In genomic region chr16:23924138-23924537, GRCh38 we compare ENCODE assay signal across 19 cellular contexts.
DNase-seq lines count a peak whose midpoint lies in the region; ATAC-seq and TF ChIP-seq lines count a peak whose summit lies in the region.
"Had no signal": no experiment of that assay in that cellular context is flagged by ENCODE, and none has a peak within 500 bp of the region (broad histone marks: within the 10 kb centered on the region; RNA-seq: fewer than 3 reads in every experiment).

No MANE protein-coding gene starts in this region.

- H3K36me3 ChIP-seq in naive thymus-derived CD4-positive, alpha-beta T cell (ENCODE audit: control insufficient read depth in 2 of 3, insufficient read depth in 3 of 3, low read length in 3 of 3): peaks cover 0 to 3% (median 0%) of the 10 kb centered on the region in 3 experiments
- H3K36me3 ChIP-seq in mucosa of descending colon (ENCODE audit: low read depth): no peaks in the 10 kb centered on the region
- H3K36me3 ChIP-seq: brain microvascular endothelial cell, right atrium auricular region had no signal

- CTCF ChIA-PET in activated CD4-positive, alpha-beta T cell treated with anti-CD3 and anti-CD28 coated beads for 36 hours (lab: Charles Lee): interaction anchor here (1.5 kb wide), 1 partner anchor 10 kb away, joined by 6 read pairs; no protein-coding TSS in a partner anchor
- CTCF ChIA-PET in naive thymus-derived CD4-positive, alpha-beta T cell (lab: Charles Lee): no interaction called here

- H3K36me3 Mint-ChIP-seq in activated CD4-positive, alpha-beta T cell treated with anti-CD3 and anti-CD28 coated beads for 36 hours (ENCODE audit: low read depth): peaks cover 31% of the 10 kb centered on the region
- H3K36me3 Mint-ChIP-seq in naive thymus-derived CD4-positive, alpha-beta T cell: peaks cover 0 to 42% (median 22%) of the 10 kb centered on the region in 5 donors

- no peaks in the 10 kb centered on the region for H3K27me3 Mint-ChIP-seq in activated CD4-positive, alpha-beta T cell treated with anti-CD3 and anti-CD28 coated beads for 36 hours
- H3K27me3 Mint-ChIP-seq in naive thymus-derived CD4-positive, alpha-beta T cell: no peaks in the 10 kb centered on the region
- H3K27me3 Mint-ChIP-seq: activated CD4-positive, alpha-beta T cell treated with anti-CD3 and anti-CD28 coated beads, Interleukin-2, amount 10 ng/mL, durations not matched to agents 24 days and 14 days; naive thymus-derived CD8-positive, alpha-beta T cell had no signal

- POLR2A ChIA-PET in activated CD4-positive, alpha-beta T cell treated with anti-CD3 and anti-CD28 coated beads for 36 hours (lab: Charles Lee): no interaction called here
- POLR2A ChIA-PET in naive thymus-derived CD4-positive, alpha-beta T cell (lab: Charles Lee): no interaction called here

- H3K27ac Mint-ChIP-seq in activated CD4-positive, alpha-beta T cell treated with anti-CD3 and anti-CD28 coated beads for 36 hours: peak overlapping the region; percentile 40
- H3K27ac Mint-ChIP-seq in naive thymus-derived CD4-positive, alpha-beta T cell: no peak overlapping the region
- H3K27ac Mint-ChIP-seq: activated CD4-positive, alpha-beta T cell treated with anti-CD3 and anti-CD28 coated beads, Interleukin-2, amount 10 ng/mL, durations not matched to agents 24 days and 14 days had no signal

- H3K27me3 ChIP-seq in naive thymus-derived CD4-positive, alpha-beta T cell (ENCODE audit: control insufficient read depth in 2 of 2, insufficient read depth in 2 of 2, low read length in 2 of 2): no peaks in the 10 kb centered on the region
- H3K27me3 ChIP-seq: brain microvascular endothelial cell, right atrium auricular region had no signal

- peaks cover 7% of the 10 kb centered on the region for H3K9me3 Mint-ChIP-seq in activated CD4-positive, alpha-beta T cell treated with anti-CD3 and anti-CD28 coated beads for 36 hours (ENCODE audit: low read depth)
- peaks cover 0 to 4% (median 0%) of the 10 kb centered on the region in 11 donors for H3K9me3 Mint-ChIP-seq in naive thymus-derived CD4-positive, alpha-beta T cell

- H3K9me3 ChIP-seq in naive thymus-derived CD4-positive, alpha-beta T cell (ENCODE audit: control insufficient read depth in 2 of 3, low read length in 3 of 3): no peaks in the 10 kb centered on the region
- no peaks in the 10 kb centered on the region for H3K9me3 ChIP-seq in mucosa of descending colon
- H3K9me3 ChIP-seq: right atrium auricular region had no signal

- no peak overlapping the region for H3K4me3 Mint-ChIP-seq in activated CD4-positive, alpha-beta T cell treated with anti-CD3 and anti-CD28 coated beads for 36 hours
- no peak overlapping the region for H3K4me3 Mint-ChIP-seq in naive thymus-derived CD4-positive, alpha-beta T cell
- H3K4me3 Mint-ChIP-seq: activated CD4-positive, alpha-beta T cell treated with anti-CD3 and anti-CD28 coated beads, Interleukin-2, amount 10 ng/mL, durations not matched to agents 24 days and 14 days; naive thymus-derived CD8-positive, alpha-beta T cell had no signal

- no peak overlapping the region for H3K4me3 ChIP-seq in naive thymus-derived CD4-positive, alpha-beta T cell (ENCODE audit: low read length)
- H3K4me3 ChIP-seq in mucosa of descending colon: no peak overlapping the region
- H3K4me3 ChIP-seq: right atrium auricular region had no signal

- peaks cover 58% of the 10 kb centered on the region for H3K4me1 Mint-ChIP-seq in activated CD4-positive, alpha-beta T cell treated with anti-CD3 and anti-CD28 coated beads for 36 hours
- H3K4me1 Mint-ChIP-seq in naive thymus-derived CD4-positive, alpha-beta T cell: peaks cover 21 to 60% (median 51%) of the 10 kb centered on the region in 7 donors

- H3K4me1 ChIP-seq in naive thymus-derived CD4-positive, alpha-beta T cell (ENCODE audit: control insufficient read depth in 2 of 2, insufficient read depth in 2 of 2, low read length in 2 of 2): peaks cover 0 to 7% of the 10 kb centered on the region in 2 donors
- no peaks in the 10 kb centered on the region for H3K4me1 ChIP-seq in mucosa of descending colon (ENCODE audit: low read depth)
- H3K4me1 ChIP-seq: right atrium auricular region had no signal

- no peak overlapping the region for H3K27ac ChIP-seq in naive thymus-derived CD4-positive, alpha-beta T cell (ENCODE audit: low read depth, low read length)
- H3K27ac ChIP-seq: brain microvascular endothelial cell, right atrium auricular region had no signal

- TF ChIP-seq CTCF in mucosa of descending colon (IDR thresholded peaks at IDR 0.05): no peak

- intact Hi-C loops in activated CD4-positive, alpha-beta T cell treated with anti-CD3 and anti-CD28 coated beads for 36 hours (cut with DNase I, micrococcal nuclease): loop anchor here in 1 of 2 experiments (5.0 kb wide), 1 partner anchor 73 kb away; no protein-coding TSS in a partner anchor
- intact Hi-C loops in naive thymus-derived CD4-positive, alpha-beta T cell (cut with micrococcal nuclease): no loop called here
- intact Hi-C loops in mucosa of descending colon (cut with DNase I, micrococcal nuclease): no loop called here

- ATAC-seq in activated CD4-positive, alpha-beta T cell treated with anti-CD3 and anti-CD28 coated beads for 36 hours: peak; percentile 66
- ATAC-seq in GM19395 (IDR thresholded peaks at IDR 0.05; ENCODE audit: unreplicated experiment) (peak; percentile 57), HG03095 (IDR thresholded peaks at IDR 0.05; ENCODE audit: unreplicated experiment) (no peak), mucosa of descending colon (no peak)
- ATAC-seq in naive thymus-derived CD4-positive, alpha-beta T cell: peak; percentile 76
- ATAC-seq: left lobe of liver; naive thymus-derived CD8-positive, alpha-beta T cell had no signal

- peak; percentile 30 for DNase-seq in activated CD4-positive, alpha-beta T cell treated with anti-CD3 and anti-CD28 coated beads for 36 hours
- DNase-seq in activated CD4-positive, alpha-beta T cell treated with anti-CD3 and anti-CD28 coated beads for 4 hours: no peak
- DNase-seq in NOMO-1 treated with dmso at 0.1 percent for 144 hours (lab: John Stamatoyannopoulos, UW; ENCODE audit: unreplicated experiment): peak; percentile 53
- DNase-seq in naive thymus-derived CD4-positive, alpha-beta T cell: no peak
- DNase-seq in NCI-H2227 treated with DMSO at 0.1 percent for 48 hours (lab: John Stamatoyannopoulos, UW): no peak
- DNase-seq in mucosa of descending colon: no peak
- DNase-seq: 8988T; activated CD4-positive, alpha-beta T cell treated with anti-CD3 and anti-CD28 coated beads, Interleukin-2, amount 10 ng/mL, durations not matched to agents 24 days and 14 days; activated gamma-delta T cell; brain microvascular endothelial cell; effector CD4-positive, alpha-beta T cell; GF-D8; naive thymus-derived CD8-positive, alpha-beta T cell; NCI-H1092 treated with DMSO at 0.1 percent for 48 hours; stimulated activated naive CD4-positive, alpha-beta T cell treated with Interleukin-2 at 50 U/mL for 16 hours had no signal

Comparison
In these comparisons a context has a peak if more than half of its experiments do, and no peak if none do; other contexts are left out.
1. DNase-seq: peak in activated CD4-positive, alpha-beta T cell treated with anti-CD3 and anti-CD28 coated beads for 36 hours (single experiment) and NOMO-1 treated with dmso at 0.1 percent for 144 hours (single experiment); none in activated CD4-positive, alpha-beta T cell treated with anti-CD3 and anti-CD28 coated beads for 4 hours (0 of 2), naive thymus-derived CD4-positive, alpha-beta T cell (0 of 9), NCI-H2227 treated with DMSO at 0.1 percent for 48 hours (single experiment) and mucosa of descending colon (0 of 3).
2. ATAC-seq: peak in activated CD4-positive, alpha-beta T cell treated with anti-CD3 and anti-CD28 coated beads for 36 hours (single experiment), GM19395 (single experiment) and naive thymus-derived CD4-positive, alpha-beta T cell (single experiment); none in HG03095 (single experiment) and mucosa of descending colon (single experiment).